1 cellular context compared by ENCODE assay signal in genomic region chr13:40063743-40064142, GRCh38.
TF ChIP-seq lines count a peak whose summit lies in the region.

No MANE protein-coding gene starts in this region.

TF ChIP-seq in liver, 16 proteins besides CTCF, POLR2A, EP300 and RAD21 (continued from another document):
- TF ChIP-seq ZBTB33 (IDR thresholded peaks at IDR 0.05) (no peak), HNF4A (conservative IDR thresholded peaks at IDR 0.05) (peak; percentile 14 to 53), REST (IDR thresholded peaks at IDR 0.05) (no peak), NR2F2 (IDR thresholded peaks at IDR 0.05) (no peak)
